Comparison of ENCODE assay signal across 19 cellular contexts in genomic region chr10:80870282-80870681, GRCh38.
DNase-seq lines count a peak whose midpoint lies in the region; ATAC-seq and TF ChIP-seq lines count a peak whose summit lies in the region.
"Had no signal": no experiment of that assay in that cellular context is flagged by ENCODE, and none has a peak within 500 bp of the region (broad histone marks: within the 10 kb centered on the region; RNA-seq: fewer than 3 reads in every experiment).

No MANE protein-coding gene starts in this region.

- DNase-seq in GM06990 (ENCODE audit: extremely low read depth, insufficient read length) (peak; percentile 19), psoas muscle (no peak), SW480 (ENCODE audit: low spot score) (no peak), NCI-H345 (lab: John Stamatoyannopoulos, UW) (no peak)
- no peak for DNase-seq in activated CD4-positive, alpha-beta memory T cell treated with anti-CD3 and anti-CD28 coated beads, Interleukin-2, amount 10 ng/mL, durations not matched to agents 7 days and 5 days
- DNase-seq: activated CD4-positive, alpha-beta T cell treated with anti-CD3 and anti-CD28 coated beads, Interleukin-2, amount 10 ng/mL, durations not matched to agents 7 days and 5 days; activated gamma-delta T cell; effector memory CD8-positive, alpha-beta T cell; gastrocnemius medialis; Karpas-422; midbrain; ovary; PC-9; stimulated activated CD4-positive, alpha-beta T cell treated with anti-CD3 and anti-CD28 coated beads, Interleukin-15, amount 100 ng/mL, for 24 hours; transverse colon had no signal

- H3K36me3 Mint-ChIP-seq in activated CD4-positive, alpha-beta memory T cell treated with anti-CD3 and anti-CD28 coated beads, Interleukin-2, amount 10 ng/mL, durations not matched to agents 7 days and 5 days (ENCODE audit: low read depth), result no peaks in the 10 kb centered on the region

- H3K4me1 Mint-ChIP-seq in activated CD4-positive, alpha-beta memory T cell treated with anti-CD3 and anti-CD28 coated beads, Interleukin-2, amount 10 ng/mL, durations not matched to agents 7 days and 5 days, result no peaks in the 10 kb centered on the region
- H3K4me1 Mint-ChIP-seq: activated CD4-positive, alpha-beta T cell treated with anti-CD3 and anti-CD28 coated beads, Interleukin-2, amount 10 ng/mL, durations not matched to agents 7 days and 5 days had no signal

- H3K27me3 ChIP-seq in GM06990 (replicated peaks; ENCODE audit: control insufficient read depth, insufficient read depth, low read length) (no peaks in the 10 kb centered on the region), psoas muscle (ENCODE audit: insufficient read depth in 3 of 3, low read length in 2 of 3) (no peaks in the 10 kb centered on the region)
- H3K27me3 ChIP-seq: gastrocnemius medialis, ovary, transverse colon had no signal

- no peak overlapping the region for H3K27ac ChIP-seq in psoas muscle
- H3K27ac ChIP-seq: 22Rv1, gastrocnemius medialis, ovary, PC-9, transverse colon had no signal

- no peak for TF ChIP-seq CTCF in GM06990 (IDR thresholded peaks at IDR 0.05; ENCODE audit: insufficient read depth, low read length, poor library complexity, severe bottlenecking)
- no peak for TF ChIP-seq CTCF in psoas muscle (IDR thresholded peaks at IDR 0.05)

- no peak overlapping the region for H3K4me3 Mint-ChIP-seq in activated CD4-positive, alpha-beta memory T cell treated with anti-CD3 and anti-CD28 coated beads, Interleukin-2, amount 10 ng/mL, durations not matched to agents 7 days and 5 days
- H3K4me3 Mint-ChIP-seq: activated CD4-positive, alpha-beta T cell treated with anti-CD3 and anti-CD28 coated beads, Interleukin-2, amount 10 ng/mL, durations not matched to agents 7 days and 5 days; effector memory CD8-positive, alpha-beta T cell had no signal

- POLR2A ChIA-PET in activated CD4-positive, alpha-beta memory T cell treated with anti-CD3 and anti-CD28 coated beads, Interleukin-2, amount 10 ng/mL, durations not matched to agents 7 days and 5 days (lab: Charles Lee), result no interaction called here

- H3K27ac Mint-ChIP-seq in activated CD4-positive, alpha-beta memory T cell treated with anti-CD3 and anti-CD28 coated beads, Interleukin-2, amount 10 ng/mL, durations not matched to agents 7 days and 5 days, result no peak overlapping the region
- H3K27ac Mint-ChIP-seq: activated CD4-positive, alpha-beta T cell treated with anti-CD3 and anti-CD28 coated beads, Interleukin-2, amount 10 ng/mL, durations not matched to agents 7 days and 5 days; effector memory CD8-positive, alpha-beta T cell had no signal

- no peaks in the 10 kb centered on the region for H3K36me3 ChIP-seq in GM06990 (ENCODE audit: control insufficient read depth, insufficient read depth, low read length)
- no peaks in the 10 kb centered on the region for H3K36me3 ChIP-seq in psoas muscle (ENCODE audit: insufficient read depth in 1 of 2, low read depth in 1 of 2)
- H3K36me3 ChIP-seq: gastrocnemius medialis, ovary, transverse colon had no signal

- ATAC-seq in GM19395 (IDR thresholded peaks at IDR 0.05; ENCODE audit: unreplicated experiment) (peak; percentile 93), HG02610 (IDR thresholded peaks at IDR 0.05; ENCODE audit: unreplicated experiment) (peak; percentile 83), HG03139 (IDR thresholded peaks at IDR 0.05; ENCODE audit: unreplicated experiment) (peak; percentile 86), psoas muscle (no peak)
- ATAC-seq: effector memory CD8-positive, alpha-beta T cell; gastrocnemius medialis had no signal

- CTCF ChIA-PET in activated CD4-positive, alpha-beta memory T cell treated with anti-CD3 and anti-CD28 coated beads, Interleukin-2, amount 10 ng/mL, durations not matched to agents 7 days and 5 days (lab: Charles Lee), result no interaction called here

- no peaks in the 10 kb centered on the region for H3K4me1 ChIP-seq in psoas muscle
- H3K4me1 ChIP-seq: gastrocnemius medialis, transverse colon had no signal

- H3K4me3 ChIP-seq in GM06990 (replicated peaks; ENCODE audit: low read depth, low read length) (no peak overlapping the region), psoas muscle (no peak overlapping the region)
- H3K4me3 ChIP-seq: gastrocnemius medialis, ovary, PC-9, transverse colon had no signal

- H3K27me3 Mint-ChIP-seq in activated CD4-positive, alpha-beta memory T cell treated with anti-CD3 and anti-CD28 coated beads, Interleukin-2, amount 10 ng/mL, durations not matched to agents 7 days and 5 days, result no peaks in the 10 kb centered on the region
- H3K27me3 Mint-ChIP-seq: activated CD4-positive, alpha-beta T cell treated with anti-CD3 and anti-CD28 coated beads, Interleukin-2, amount 10 ng/mL, durations not matched to agents 7 days and 5 days had no signal

- intact Hi-C loops in psoas muscle (cut with DNase I), result no loop called here

- H3K9me3 ChIP-seq in psoas muscle, result peaks cover 14% of the 10 kb centered on the region
- H3K9me3 ChIP-seq: gastrocnemius medialis, ovary, transverse colon had no signal

- WGBS in psoas muscle, 3 donors, result 82 to 90% (median 86%) methylated on average over 1 of the region's 1 CpG

- H3K9me3 Mint-ChIP-seq in activated CD4-positive, alpha-beta memory T cell treated with anti-CD3 and anti-CD28 coated beads, Interleukin-2, amount 10 ng/mL, durations not matched to agents 7 days and 5 days, result peaks cover 4% of the 10 kb centered on the region
- H3K9me3 Mint-ChIP-seq: activated CD4-positive, alpha-beta T cell treated with anti-CD3 and anti-CD28 coated beads, Interleukin-2, amount 10 ng/mL, durations not matched to agents 7 days and 5 days had no signal

Comparison
In these comparisons a context has a peak if more than half of its experiments do, and no peak if none do; other contexts are left out.
1. ATAC-seq: peak in GM19395 (single experiment), HG02610 (single experiment) and HG03139 (single experiment); none in psoas muscle (0 of 4).